In genomic region chr10:88919041-88919440, GRCh38 we compare ENCODE assay signal across 21 cellular contexts.
"Had no signal": no experiment of that assay in that cellular context is flagged by ENCODE, and none has a peak within 500 bp of the region (broad histone marks: within the 10 kb centered on the region; RNA-seq: fewer than 3 reads in every experiment).

No MANE protein-coding gene starts in this region.

- H3K4me3 ChIP-seq: SJSA1, SK-N-MC had no signal

- H3K27ac ChIP-seq: SJSA1, SK-N-MC had no signal

- H3K27me3 ChIP-seq: SJSA1 had no signal

- H3K4me1 ChIP-seq: SJSA1 had no signal

- DNase-seq: Karpas-422, KG1, MM.1S, NCI-H1092 treated with DMSO at 0.1 percent for 48 hours, NCI-H1436, NCI-H187, NCI-H2029, NCI-H2081 treated with DMSO at 0.1 percent for 48 hours, NCI-H2171, NCI-H226, NCI-H446, NCI-H510A, NCI-H524 treated with DMSO at 0.1 percent for 48 hours, NCI-H69, NCI-H774, Right ventricle myocardium superior, RPMI8226, SIG-M5, T-helper 1 cell had no signal

- H3K9me3 ChIP-seq: SJSA1 had no signal
